ENCODE assay signal across 8 cellular contexts in genomic region chr17:49191917-49192741, GRCh38. TPM values are rescaled to one million over a fixed set of nuclear protein-coding genes. Genes with fewer than 3 reads are reported as not detected.
A peak's percentile ranks its signal among the peaks of the same experiment; 100 is the strongest.
DNase-seq lines count a peak whose midpoint lies in the region; ATAC-seq, FAIRE-seq and TF ChIP-seq lines count a peak whose summit lies in the region.

No MANE protein-coding gene starts in this region.

- no peak for FAIRE-seq in bronchial epithelial cell (lab: Jason Lieb, UNC)

- H3K4me3 ChIP-seq in WI38 (ENCODE audit: low read depth, low read length) (peak overlapping the region; percentile 68), bronchial epithelial cell (ENCODE audit: low read depth, low read length) (peak overlapping the region; percentile 70)

- DNase-seq in AG08395 (ENCODE audit: low spot score) (peak; percentile 59), NCI-H2227 (lab: John Stamatoyannopoulos, UW; ENCODE audit: unreplicated experiment) (peak; percentile 94), bronchial epithelial cell (ENCODE audit: low read depth) (peak; percentile 78), inferior parietal cortex (ENCODE audit: extremely low spot score) (peak; percentile 95)
- peak; percentile 93 for DNase-seq in stimulated activated CD4-positive, alpha-beta T cell treated with anti-CD3 and anti-CD28 coated beads, Interleukin-12 subunit alpha, Interleukin-12 subunit beta, amount 100 ng/mL, for 24 hours (ENCODE audit: low read depth in 2 of 2)

- ATAC-seq in GM18873 (IDR thresholded peaks at IDR 0.05; ENCODE audit: low FRiP score, unreplicated experiment) (peak; percentile 38), HG03159 (IDR thresholded peaks at IDR 0.05; ENCODE audit: unreplicated experiment) (peak; percentile 45)

- no peaks in the 10 kb centered on the region for H3K36me3 ChIP-seq in bronchial epithelial cell (ENCODE audit: control insufficient read depth, insufficient read depth, low read length)

- H3K27me3 ChIP-seq in bronchial epithelial cell (ENCODE audit: control insufficient read depth, insufficient read depth, low read length) = no peaks in the 10 kb centered on the region

- TF ChIP-seq CTCF in WI38 (IDR thresholded peaks at IDR 0.05; ENCODE audit: low read depth, low read length) (no peak), bronchial epithelial cell (IDR thresholded peaks at IDR 0.05; ENCODE audit: insufficient read depth, low read length, severe bottlenecking) (peak; percentile 45)

RNA-seq across cellular contexts. Expression of gene GNGT2, which starts 18.2 kb away (rescaled TPM):
- not detected in 2 replicates for total RNA-seq in bronchial epithelial cell

RNA-seq across cellular contexts. Expression of gene ABI3, which starts 18.4 kb away (rescaled TPM):
- total RNA-seq in bronchial epithelial cell = not detected in 2 replicates

RNA-seq across cellular contexts. Expression of gene PHOSPHO1, which starts 38.5 kb away (rescaled TPM):
- total RNA-seq in bronchial epithelial cell = not detected in 2 replicates

RNA-seq across cellular contexts. Expression of gene B4GALNT2, which starts 59.6 kb away (rescaled TPM):
- 4.2 and 7.2 TPM in 2 replicates for total RNA-seq in bronchial epithelial cell

Comparison
In these comparisons a context has a peak if more than half of its experiments do, and no peak if none do; other contexts are left out.
1. Peak in every context shown above with its lines: DNase-seq, ATAC-seq and H3K4me3 ChIP-seq.